Comparison of ENCODE assay signal across 29 cellular contexts in genomic region chr11:133832096-133833081, GRCh38. TPM values are rescaled to one million over a fixed set of nuclear protein-coding genes. Genes with fewer than 3 reads are reported as not detected.
A peak's percentile ranks its signal among the peaks of the same experiment; 100 is the strongest.
DNase-seq lines count a peak whose midpoint lies in the region; ATAC-seq and TF ChIP-seq lines count a peak whose summit lies in the region.
"Had no signal": no experiment of that assay in that cellular context is flagged by ENCODE, and none has a peak within 500 bp of the region (broad histone marks: within the 10 kb centered on the region; RNA-seq: fewer than 3 reads in every experiment).

No MANE protein-coding gene starts in this region.

- no peaks in the 10 kb centered on the region for H3K9me3 Mint-ChIP-seq in activated naive CD8-positive, alpha-beta T cell treated with anti-CD3 and anti-CD28 coated beads for 36 hours
- H3K9me3 Mint-ChIP-seq in neural crest cell, result no peaks in the 10 kb centered on the region
- H3K9me3 Mint-ChIP-seq in CD4-positive, alpha-beta T cell, result no peaks in the 10 kb centered on the region
- H3K9me3 Mint-ChIP-seq: central memory CD8-positive, alpha-beta T cell; stimulated activated naive CD8-positive, alpha-beta T cell treated with anti-CD3 and anti-CD28 coated beads, Interleukin-15, Interleukin-2, amounts not matched to agents 100 ng/mL and 50 ng/mL, for 24 hours had no signal

- no peak overlapping the region for H3K4me3 Mint-ChIP-seq in activated naive CD8-positive, alpha-beta T cell treated with anti-CD3 and anti-CD28 coated beads for 36 hours
- no peak overlapping the region for H3K4me3 Mint-ChIP-seq in neural crest cell
- no peak overlapping the region for H3K4me3 Mint-ChIP-seq in CD4-positive, alpha-beta T cell
- H3K4me3 Mint-ChIP-seq: activated naive CD4-positive, alpha-beta T cell treated with anti-CD3 and anti-CD28 coated beads for 36 hours; central memory CD8-positive, alpha-beta T cell; stimulated activated naive CD8-positive, alpha-beta T cell treated with anti-CD3 and anti-CD28 coated beads, Interleukin-15, Interleukin-2, amounts not matched to agents 100 ng/mL and 50 ng/mL, for 24 hours; T-helper 17 cell had no signal

- H3K27ac ChIP-seq in sigmoid colon, result no peak overlapping the region
- no peak overlapping the region for H3K27ac ChIP-seq in lower lobe of right lung
- H3K27ac ChIP-seq in CD4-positive, alpha-beta T cell (ENCODE audit: low read depth, low read length), result no peak overlapping the region
- H3K27ac ChIP-seq: ascending aorta, foreskin keratinocyte, SJSA1, transverse colon had no signal

- no peak for TF ChIP-seq EP300 in sigmoid colon (IDR thresholded peaks at IDR 0.05)

- no peak for ATAC-seq in lower lobe of right lung
- ATAC-seq in CD4-positive, alpha-beta T cell (ENCODE audit: poor library complexity), result no peak
- ATAC-seq: foreskin keratinocyte, K562, left ventricle myocardium superior, T-helper 17 cell had no signal

- TF ChIP-seq POLR2A in sigmoid colon (IDR thresholded peaks at IDR 0.05), result no peak

- no peaks in the 10 kb centered on the region for H3K36me3 ChIP-seq in sigmoid colon
- H3K36me3 ChIP-seq in lower lobe of right lung, result no peaks in the 10 kb centered on the region
- H3K36me3 ChIP-seq: ascending aorta, SJSA1, transverse colon had no signal

- TF ChIP-seq CTCF in neural crest cell (conservative IDR thresholded peaks at IDR 0.05) (no peak), sigmoid colon (IDR thresholded peaks at IDR 0.05) (no peak), lower lobe of right lung (IDR thresholded peaks at IDR 0.05) (no peak)
- TF ChIP-seq CTCF in CD4-positive, alpha-beta T cell (IDR thresholded peaks at IDR 0.05), result no peak

- POLR2A ChIA-PET in CD4-positive, alpha-beta T cell (lab: Charles Lee), result no interaction called here

- H3K27me3 ChIP-seq in sigmoid colon, result peaks cover 0 to 17% (median 0%) of the 10 kb centered on the region in 3 donors
- H3K27me3 ChIP-seq in lower lobe of right lung (ENCODE audit: low read depth), result peaks cover 4% of the 10 kb centered on the region
- H3K27me3 ChIP-seq in CD4-positive, alpha-beta T cell (ENCODE audit: control insufficient read depth, insufficient read depth, low read length), result no peaks in the 10 kb centered on the region
- H3K27me3 ChIP-seq: ascending aorta, foreskin keratinocyte, SJSA1, transverse colon had no signal

- DNase-seq in NCI-H748 (lab: John Stamatoyannopoulos, UW; ENCODE audit: unreplicated experiment) (peak; percentile 56), NCI-H748 treated with DMSO at 0.1 percent for 48 hours (lab: John Stamatoyannopoulos, UW) (no peak), DMS53 (lab: John Stamatoyannopoulos, UW) (peak; percentile 83), neural crest cell (ENCODE audit: low read depth, low spot score) (no peak), sigmoid colon (no peak), lower lobe of right lung (no peak)
- DNase-seq in activated naive CD8-positive, alpha-beta T cell treated with anti-CD3 and anti-CD28 coated beads for 36 hours, result peak; percentile 12
- no peak for DNase-seq in CD4-positive, alpha-beta T cell
- DNase-seq: activated CD4-positive, alpha-beta T cell treated with anti-CD3 and anti-CD28 coated beads, Interleukin-2, amount 50 U/mL, for 4 hours; activated naive CD4-positive, alpha-beta T cell treated with anti-CD3 and anti-CD28 coated beads for 36 hours; DND-41; foreskin keratinocyte; immature natural killer cell; left ventricle myocardium superior; MM.1S; NCI-H2227 treated with DMSO at 0.1 percent for 48 hours; T-helper 17 cell; transverse colon had no signal

- no peaks in the 10 kb centered on the region for H3K36me3 Mint-ChIP-seq in activated naive CD8-positive, alpha-beta T cell treated with anti-CD3 and anti-CD28 coated beads for 36 hours
- no peaks in the 10 kb centered on the region for H3K36me3 Mint-ChIP-seq in neural crest cell (ENCODE audit: low read depth)
- H3K36me3 Mint-ChIP-seq in CD4-positive, alpha-beta T cell (ENCODE audit: low read depth), result no peaks in the 10 kb centered on the region
- H3K36me3 Mint-ChIP-seq: immature natural killer cell had no signal

- H3K4me1 Mint-ChIP-seq in activated naive CD8-positive, alpha-beta T cell treated with anti-CD3 and anti-CD28 coated beads for 36 hours, result peaks cover 4% of the 10 kb centered on the region
- peaks cover 17% of the 10 kb centered on the region for H3K4me1 Mint-ChIP-seq in neural crest cell
- H3K4me1 Mint-ChIP-seq in CD4-positive, alpha-beta T cell (ENCODE audit: low read depth), result peaks cover 12% of the 10 kb centered on the region

- CTCF ChIA-PET in CD4-positive, alpha-beta T cell (lab: Charles Lee), result no interaction called here

- H3K4me1 ChIP-seq in sigmoid colon (peaks cover 0 to 4% (median 0%) of the 10 kb centered on the region in 4 donors), lower lobe of right lung (no peaks in the 10 kb centered on the region)
- H3K4me1 ChIP-seq: ascending aorta, foreskin keratinocyte, SJSA1, transverse colon had no signal

- H3K9me3 ChIP-seq in sigmoid colon, result no peaks in the 10 kb centered on the region
- no peaks in the 10 kb centered on the region for H3K9me3 ChIP-seq in lower lobe of right lung
- no peaks in the 10 kb centered on the region for H3K9me3 ChIP-seq in CD4-positive, alpha-beta T cell (ENCODE audit: control insufficient read depth, low read length)
- H3K9me3 ChIP-seq: ascending aorta, SJSA1, transverse colon had no signal

- 89 to 94% methylated on average over 54 to 59 of the region's 60 CpGs for WGBS in sigmoid colon, 2 donors

- no peak overlapping the region for H3K27ac Mint-ChIP-seq in activated naive CD8-positive, alpha-beta T cell treated with anti-CD3 and anti-CD28 coated beads for 36 hours
- H3K27ac Mint-ChIP-seq in neural crest cell (ENCODE audit: unreplicated experiment), result peak overlapping the region; percentile 57
- no peak overlapping the region for H3K27ac Mint-ChIP-seq in CD4-positive, alpha-beta T cell
- H3K27ac Mint-ChIP-seq: activated naive CD4-positive, alpha-beta T cell treated with anti-CD3 and anti-CD28 coated beads for 36 hours; immature natural killer cell; stimulated activated naive CD8-positive, alpha-beta T cell treated with anti-CD3 and anti-CD28 coated beads, Interleukin-15, Interleukin-2, amounts not matched to agents 100 ng/mL and 50 ng/mL, for 24 hours; T-helper 17 cell had no signal

- H3K4me3 ChIP-seq in sigmoid colon, result peak overlapping the region in 1 of 4 donors; percentile 4
- no peak overlapping the region for H3K4me3 ChIP-seq in lower lobe of right lung
- H3K4me3 ChIP-seq: K562, SJSA1, transverse colon had no signal

- peaks cover 39% of the 10 kb centered on the region for H3K27me3 Mint-ChIP-seq in activated naive CD8-positive, alpha-beta T cell treated with anti-CD3 and anti-CD28 coated beads for 36 hours
- H3K27me3 Mint-ChIP-seq in neural crest cell (ENCODE audit: low read depth), result peaks cover 11% of the 10 kb centered on the region
- peaks cover 25% of the 10 kb centered on the region for H3K27me3 Mint-ChIP-seq in CD4-positive, alpha-beta T cell

- intact Hi-C loops in sigmoid colon (cut with DNase I) (no loop called here), lower lobe of right lung (cut with DNase I) (no loop called here)
- intact Hi-C loops in CD4-positive, alpha-beta T cell (cut with DNase I, micrococcal nuclease), result no loop called here

RNA-seq across cellular contexts. Expression of gene SPATA19, which starts 12.9 kb away (rescaled TPM):
- not detected for total RNA-seq in activated naive CD8-positive, alpha-beta T cell treated with anti-CD3 and anti-CD28 coated beads for 36 hours
- total RNA-seq in neural crest cell (not detected in 2 replicates), sigmoid colon (not detected), lower lobe of right lung (not detected)
- polyA plus RNA-seq in sigmoid colon, result not detected
- not detected for total RNA-seq in CD4-positive, alpha-beta T cell
- total RNA-seq: activated naive CD4-positive, alpha-beta T cell treated with anti-CD3 and anti-CD28 coated beads for 36 hours; ascending aorta; epithelial cell of proximal tubule; foreskin keratinocyte; HT-29; K562; left ventricle myocardium superior; mononuclear cell; pulmonary artery endothelial cell; SJSA1; skeletal muscle tissue; T-helper 17 cell; transverse colon had no signal
- polyA plus RNA-seq: foreskin keratinocyte, immature natural killer cell, K562, neural cell had no signal

Comparison
In these comparisons a context has a peak if more than half of its experiments do, and no peak if none do; other contexts are left out.
1. DNase-seq: peak in NCI-H748 (single experiment), DMS53 (single experiment) and activated naive CD8-positive, alpha-beta T cell treated with anti-CD3 and anti-CD28 coated beads for 36 hours (single experiment); none in NCI-H748 treated with DMSO at 0.1 percent for 48 hours (single experiment), neural crest cell (single experiment), sigmoid colon (single experiment), lower lobe of right lung (single experiment) and CD4-positive, alpha-beta T cell (0 of 10).